Comparison of ENCODE assay signal across 17 cellular contexts in genomic region chr3:31027191-31027761, GRCh38.
"Had no signal": no experiment of that assay in that cellular context is flagged by ENCODE, and none has a peak within 500 bp of the region (broad histone marks: within the 10 kb centered on the region; RNA-seq: fewer than 3 reads in every experiment).

No MANE protein-coding gene starts in this region.

- H3K4me1 ChIP-seq: heart right ventricle had no signal

- ATAC-seq: activated CD4-positive, alpha-beta T cell treated with anti-CD3 and anti-CD28 coated beads for 36 hours; activated CD8-positive, alpha-beta memory T cell treated with anti-CD3 and anti-CD28 coated beads, Interleukin-2, amount 10 ng/mL, durations not matched to agents 7 days and 5 days; activated T-helper 17 cell treated with anti-CD3 and anti-CD28 coated beads, Interleukin-2, amount 50 U/mL, for 72 hours; heart right ventricle; left ventricle myocardium superior; WTC11 had no signal

- H3K27ac ChIP-seq: cardiac muscle cell, esophagus muscularis mucosa, heart right ventricle had no signal

- H3K9me3 Mint-ChIP-seq: activated T-helper 17 cell treated with anti-CD3 and anti-CD28 coated beads, Interleukin-2, amount 50 U/mL, for 72 hours had no signal

- H3K36me3 ChIP-seq: cardiac muscle cell, esophagus muscularis mucosa, heart right ventricle had no signal

- H3K4me1 Mint-ChIP-seq: activated CD4-positive, alpha-beta T cell treated with anti-CD3 and anti-CD28 coated beads for 36 hours; activated CD8-positive, alpha-beta memory T cell treated with anti-CD3 and anti-CD28 coated beads, Interleukin-2, amount 10 ng/mL, durations not matched to agents 7 days and 5 days; activated naive CD8-positive, alpha-beta T cell treated with anti-CD3 and anti-CD28 coated beads for 36 hours; activated T-helper 17 cell treated with anti-CD3 and anti-CD28 coated beads, Interleukin-2, amount 50 U/mL, for 72 hours; neural crest cell; WTC11 had no signal

- H3K36me3 Mint-ChIP-seq: activated CD8-positive, alpha-beta memory T cell treated with anti-CD3 and anti-CD28 coated beads, Interleukin-2, amount 10 ng/mL, durations not matched to agents 7 days and 5 days had no signal

- DNase-seq: activated CD4-positive, alpha-beta memory T cell treated with anti-CD3 and anti-CD28 coated beads, Interleukin-2, amount 10 ng/mL, durations not matched to agents 7 days and 5 days; activated CD4-positive, alpha-beta T cell treated with anti-CD3 and anti-CD28 coated beads for 36 hours; activated CD8-positive, alpha-beta memory T cell treated with anti-CD3 and anti-CD28 coated beads, Interleukin-2, amount 10 ng/mL, durations not matched to agents 7 days and 5 days; activated naive CD4-positive, alpha-beta T cell; activated naive CD8-positive, alpha-beta T cell treated with anti-CD3 and anti-CD28 coated beads for 36 hours; amygdala; dermis blood vessel endothelial cell; effector memory CD4-positive, alpha-beta T cell; heart right ventricle; left ventricle myocardium superior; stimulated activated naive CD4-positive, alpha-beta T cell had no signal

- H3K27me3 ChIP-seq: cardiac muscle cell, esophagus muscularis mucosa, heart right ventricle had no signal

- H3K4me3 Mint-ChIP-seq: activated CD4-positive, alpha-beta memory T cell treated with anti-CD3 and anti-CD28 coated beads, Interleukin-2, amount 10 ng/mL, durations not matched to agents 7 days and 5 days; activated CD4-positive, alpha-beta T cell treated with anti-CD3 and anti-CD28 coated beads for 36 hours; activated CD8-positive, alpha-beta memory T cell treated with anti-CD3 and anti-CD28 coated beads, Interleukin-2, amount 10 ng/mL, durations not matched to agents 7 days and 5 days; activated naive CD8-positive, alpha-beta T cell treated with anti-CD3 and anti-CD28 coated beads for 36 hours; activated T-helper 17 cell treated with anti-CD3 and anti-CD28 coated beads, Interleukin-2, amount 50 U/mL, for 72 hours; neural crest cell; WTC11 had no signal

- H3K27me3 Mint-ChIP-seq: activated CD4-positive, alpha-beta memory T cell treated with anti-CD3 and anti-CD28 coated beads, Interleukin-2, amount 10 ng/mL, durations not matched to agents 7 days and 5 days; activated CD4-positive, alpha-beta T cell treated with anti-CD3 and anti-CD28 coated beads for 36 hours; activated CD8-positive, alpha-beta memory T cell treated with anti-CD3 and anti-CD28 coated beads, Interleukin-2, amount 10 ng/mL, durations not matched to agents 7 days and 5 days; activated naive CD8-positive, alpha-beta T cell treated with anti-CD3 and anti-CD28 coated beads for 36 hours; activated T-helper 17 cell treated with anti-CD3 and anti-CD28 coated beads, Interleukin-2, amount 50 U/mL, for 72 hours; progenitor cell of endocrine pancreas had no signal

- H3K27ac Mint-ChIP-seq: activated CD4-positive, alpha-beta memory T cell treated with anti-CD3 and anti-CD28 coated beads, Interleukin-2, amount 10 ng/mL, durations not matched to agents 7 days and 5 days; activated CD4-positive, alpha-beta T cell treated with anti-CD3 and anti-CD28 coated beads for 36 hours; activated CD8-positive, alpha-beta memory T cell treated with anti-CD3 and anti-CD28 coated beads, Interleukin-2, amount 10 ng/mL, durations not matched to agents 7 days and 5 days; activated naive CD8-positive, alpha-beta T cell treated with anti-CD3 and anti-CD28 coated beads for 36 hours; activated T-helper 17 cell treated with anti-CD3 and anti-CD28 coated beads, Interleukin-2, amount 50 U/mL, for 72 hours; progenitor cell of endocrine pancreas; WTC11 had no signal

- H3K4me3 ChIP-seq: cardiac muscle cell, esophagus muscularis mucosa, heart right ventricle had no signal
